8 cellular contexts compared by ENCODE assay signal in genomic region chr1:226940806-226941067, GRCh38. TPM values are rescaled to one million over a fixed set of nuclear protein-coding genes. Genes with fewer than 3 reads are reported as not detected.
DNase-seq lines count a peak whose midpoint lies in the region; ATAC-seq and TF ChIP-seq lines count a peak whose summit lies in the region.

No MANE protein-coding gene starts in this region.

- POLR2A ChIA-PET in AG04449 (lab: Yijun Ruan, JAX) = no interaction called here

- H4K20me1 ChIP-seq in KMS-11 (ENCODE audit: insufficient read depth) = no peaks in the 10 kb centered on the region

- peaks cover 48% of the 10 kb centered on the region; the same call in 1 of the 2 replicates for H3K79me2 ChIP-seq in KMS-11 (ENCODE audit: insufficient read depth, low read depth)

- H3K27ac Mint-ChIP-seq in naive B cell = peak overlapping the region; percentile 57 to 98 (median 94)

- peaks cover 20% of the 10 kb centered on the region for H3K4me1 ChIP-seq in KMS-11 (ENCODE audit: low read depth, poor library complexity, severe bottlenecking)

- H3K27ac ChIP-seq in KMS-11 = peak overlapping the region; percentile 98; the same call in 1 of the 2 replicates

- no peak for ATAC-seq in naive B cell (ENCODE audit: low read depth in 2 of 2)
- ATAC-seq in GM18505 (IDR thresholded peaks at IDR 0.05; ENCODE audit: unreplicated experiment) = no peak
- ATAC-seq in omental fat pad (ENCODE audit: low FRiP score) = no peak
- ATAC-seq in HG03521 (IDR thresholded peaks at IDR 0.05; ENCODE audit: unreplicated experiment) = no peak

- no peak for TF ChIP-seq CTCF in AG04449 (IDR thresholded peaks at IDR 0.05; ENCODE audit: insufficient read depth, low read length, missing control alignments)
- TF ChIP-seq CTCF in KMS-11 (conservative IDR thresholded peaks at IDR 0.05; ENCODE audit: low read depth, low read length) = no peak
- TF ChIP-seq CTCF in choroid plexus epithelial cell (conservative IDR thresholded peaks at IDR 0.05; ENCODE audit: low read depth, low read length) = no peak
- TF ChIP-seq CTCF in omental fat pad (IDR thresholded peaks at IDR 0.05) = no peak

- peak overlapping the region; percentile 84 for H2AFZ ChIP-seq in KMS-11 (ENCODE audit: low read depth)

- DNase-seq in AG04449 (ENCODE audit: low read depth, low spot score) = no peak
- no peak for DNase-seq in choroid plexus epithelial cell (ENCODE audit: low read depth)
- DNase-seq in naive B cell = no peak
- DNase-seq in NCI-H1048 (lab: John Stamatoyannopoulos, UW) = no peak
- no peak for DNase-seq in omental fat pad (ENCODE audit: low spot score)

- CTCF ChIA-PET in AG04449 (lab: Yijun Ruan, JAX) = no interaction called here

- no peaks in the 10 kb centered on the region for H3K36me3 ChIP-seq in KMS-11 (ENCODE audit: insufficient read depth)

- peak overlapping the region; percentile 77 for H3K4me3 ChIP-seq in AG04449 (ENCODE audit: low read depth, low read length)
- H3K4me3 ChIP-seq in KMS-11 (IDR thresholded peaks at IDR 0.05; ENCODE audit: insufficient read depth, low read depth, low read length) = peak overlapping the region; percentile 63
- peak overlapping the region; percentile 79 for H3K4me3 ChIP-seq in choroid plexus epithelial cell (ENCODE audit: low read depth, low read length)

- H3K4me1 Mint-ChIP-seq in naive B cell = peaks cover 46 to 61% (median 57%) of the 10 kb centered on the region in 3 donors

- peaks cover 0 to under 1% of the 10 kb centered on the region in 2 donors for H3K36me3 Mint-ChIP-seq in naive B cell

- no peaks in the 10 kb centered on the region for H3K27me3 ChIP-seq in KMS-11 (ENCODE audit: insufficient read depth, low read depth)

- H3K9ac ChIP-seq in KMS-11 = peak overlapping the region; percentile 94

- peaks cover 0 to under 1% (median 0%) of the 10 kb centered on the region in 7 donors for H3K9me3 Mint-ChIP-seq in naive B cell

- H3K4me2 ChIP-seq in KMS-11 = peak overlapping the region; percentile 98

- H3K27me3 Mint-ChIP-seq in naive B cell = no peaks in the 10 kb centered on the region

- no peak for TF ChIP-seq POLR2A in GM18505 (IDR thresholded peaks at IDR 0.05; ENCODE audit: borderline replicate concordance, extremely low read depth, insufficient read depth, insufficient read length)

- peak overlapping the region; percentile 88 to 95 (median 94) for H3K4me3 Mint-ChIP-seq in naive B cell

RNA-seq across cellular contexts. Expression of gene COQ8A, which starts 0.6 kb away (rescaled TPM):
- polyA plus RNA-seq in naive B cell (ENCODE audit: low read depth in 6 of 6) = 10 to 100 TPM; 35.7 to 63.4 (median 53.9) TPM
- total RNA-seq in omental fat pad = 100 to 1,000 TPM; 118 to 175 (median 140) TPM
